Comparison of ENCODE assay signal across 8 cellular contexts in the genomic region with DNA sequence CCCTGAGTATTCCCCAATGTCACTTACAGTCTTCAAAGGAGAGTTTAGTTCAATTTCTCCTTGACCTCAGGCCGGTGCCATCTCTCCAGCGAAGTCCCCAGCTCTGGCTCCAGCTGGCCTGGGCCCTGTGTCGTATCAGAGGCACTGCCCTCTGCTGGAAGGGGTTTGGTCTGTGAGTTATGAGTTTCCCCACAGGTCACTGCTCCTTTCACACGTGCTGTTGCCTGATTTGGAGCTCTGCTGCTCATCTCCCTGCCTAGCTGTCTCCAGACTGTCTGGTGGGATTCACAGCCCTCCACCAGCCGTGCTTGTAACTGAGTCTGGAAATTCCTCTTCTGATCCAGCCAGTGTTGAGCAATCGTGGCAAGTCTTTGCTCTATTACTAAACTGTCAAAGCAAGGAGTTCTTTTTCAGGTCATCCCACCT. TPM values are rescaled to one million over a fixed set of nuclear protein-coding genes. Genes with fewer than 3 reads are reported as not detected.
DNase-seq lines count a peak whose midpoint lies in the region; ATAC-seq and TF ChIP-seq lines count a peak whose summit lies in the region.

RAP2C (minus strand) TSS at position 105 of the 426 bp plus-strand sequence. CDS start 2,179 bp downstream, outside the sequence.

- no peaks in the 10 kb centered on the region for H3K27me3 Mint-ChIP-seq in T-helper 17 cell

- peak within 1 kb of the TSS; percentile 94 for H3K4me3 Mint-ChIP-seq in T-helper 17 cell

- no peaks in the 10 kb centered on the region for H3K9me3 ChIP-seq in T-helper 17 cell (ENCODE audit: control insufficient read depth, low read length, poor library complexity, severe bottlenecking)

- DNase-seq in NCI-H1417 treated with DMSO at 0.1 percent for 48 hours (lab: John Stamatoyannopoulos, UW), result peak; percentile 31
- peak; percentile 17 to 37 (median 35) for DNase-seq in T-helper 17 cell
- no peak for DNase-seq in astrocyte of the cerebellum (ENCODE audit: low read depth)
- DNase-seq in hepatic stellate cell (ENCODE audit: low spot score), result peak; percentile 69
- peak; percentile 56 for DNase-seq in renal cortical epithelial cell (ENCODE audit: low read depth)
- DNase-seq in NCI-H187 treated with DMSO at 0.1 percent for 48 hours (lab: John Stamatoyannopoulos, UW), result no peak

- in situ Hi-C loops in astrocyte of the cerebellum (cut with HindIII; ENCODE audit: low sequenced_read_pairs), result no loop called here

- TF ChIP-seq CTCF in astrocyte of the cerebellum (IDR thresholded peaks at IDR 0.05; ENCODE audit: low read depth, low read length, missing control alignments), result peak; percentile 64

- H3K4me3 ChIP-seq in astrocyte of the cerebellum (ENCODE audit: low read depth, low read length), result peak within 1 kb of the TSS; percentile 64

- H3K27ac Mint-ChIP-seq in T-helper 17 cell, result peak within 1 kb of the TSS; percentile 94

- H3K4me1 Mint-ChIP-seq in T-helper 17 cell, result peaks cover 16% of the 10 kb centered on the region

- H3K36me3 Mint-ChIP-seq in T-helper 17 cell (ENCODE audit: low read depth), result no peaks in the 10 kb centered on the region

- ATAC-seq in GM18498 (IDR thresholded peaks at IDR 0.05; ENCODE audit: unreplicated experiment), result peak; percentile 63
- peak; percentile 63 for ATAC-seq in HG02852 (IDR thresholded peaks at IDR 0.05; ENCODE audit: unreplicated experiment)
- peak; percentile 27 for ATAC-seq in T-helper 17 cell

RNA-seq across cellular contexts. Expression of gene RAP2C, which starts in this region (rescaled TPM):
- total RNA-seq in T-helper 17 cell, result 10 to 100 TPM; 38.5 to 47.2 TPM
- total RNA-seq in renal cortical epithelial cell, result 22.9 and 26.9 TPM in 2 replicates

Comparison
In these comparisons a context has a peak if more than half of its experiments do, and no peak if none do; other contexts are left out.
1. DNase-seq: peak in NCI-H1417 treated with DMSO at 0.1 percent for 48 hours (single experiment), T-helper 17 cell (3 of 3), hepatic stellate cell (single experiment) and renal cortical epithelial cell (single experiment); none in astrocyte of the cerebellum (single experiment) and NCI-H187 treated with DMSO at 0.1 percent for 48 hours (single experiment).
2. Peak in every context shown above with its lines, with median percentiles within 50 percentile points of each other: ATAC-seq.